ENCODE assay signal across 1 cellular context in the genomic region with DNA sequence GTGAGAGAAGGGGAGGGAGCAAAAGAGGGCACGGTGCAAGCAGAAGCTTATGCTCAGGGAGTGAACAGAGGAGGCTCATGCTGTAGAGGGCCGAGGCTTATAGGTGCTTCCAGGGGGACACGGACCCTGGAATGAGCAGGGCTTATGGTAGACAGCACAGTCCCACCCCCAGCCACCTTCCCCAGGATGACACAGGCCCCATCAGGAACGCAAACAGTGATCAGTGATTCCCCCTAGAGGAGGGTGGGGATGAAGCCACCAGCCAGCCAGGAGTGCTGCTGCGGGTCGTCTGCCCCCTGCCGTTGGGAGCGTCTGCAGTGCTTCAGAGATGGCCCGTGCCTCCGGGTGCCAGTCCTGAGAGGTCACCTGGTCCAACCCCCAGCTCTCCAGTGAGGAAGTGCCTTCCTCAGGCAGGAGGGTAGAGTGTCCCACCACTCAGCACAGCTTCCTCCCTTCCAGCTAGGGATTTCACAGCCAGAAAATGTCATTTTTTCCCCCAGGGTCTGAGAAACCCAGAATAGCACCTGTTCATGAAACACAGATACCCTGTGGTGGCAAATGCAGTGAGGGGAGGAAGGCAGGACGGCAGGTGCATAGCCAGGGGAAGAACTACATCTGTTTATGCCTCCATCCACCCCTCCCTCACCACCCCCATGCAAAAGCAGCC.
TF ChIP-seq lines count a peak whose summit lies in the region.

No MANE protein-coding gene starts in this region.

TF ChIP-seq in HepG2, 621 proteins besides CTCF, POLR2A, EP300 and RAD21 (continues in another document):
- TF ChIP-seq, protein P1, sequence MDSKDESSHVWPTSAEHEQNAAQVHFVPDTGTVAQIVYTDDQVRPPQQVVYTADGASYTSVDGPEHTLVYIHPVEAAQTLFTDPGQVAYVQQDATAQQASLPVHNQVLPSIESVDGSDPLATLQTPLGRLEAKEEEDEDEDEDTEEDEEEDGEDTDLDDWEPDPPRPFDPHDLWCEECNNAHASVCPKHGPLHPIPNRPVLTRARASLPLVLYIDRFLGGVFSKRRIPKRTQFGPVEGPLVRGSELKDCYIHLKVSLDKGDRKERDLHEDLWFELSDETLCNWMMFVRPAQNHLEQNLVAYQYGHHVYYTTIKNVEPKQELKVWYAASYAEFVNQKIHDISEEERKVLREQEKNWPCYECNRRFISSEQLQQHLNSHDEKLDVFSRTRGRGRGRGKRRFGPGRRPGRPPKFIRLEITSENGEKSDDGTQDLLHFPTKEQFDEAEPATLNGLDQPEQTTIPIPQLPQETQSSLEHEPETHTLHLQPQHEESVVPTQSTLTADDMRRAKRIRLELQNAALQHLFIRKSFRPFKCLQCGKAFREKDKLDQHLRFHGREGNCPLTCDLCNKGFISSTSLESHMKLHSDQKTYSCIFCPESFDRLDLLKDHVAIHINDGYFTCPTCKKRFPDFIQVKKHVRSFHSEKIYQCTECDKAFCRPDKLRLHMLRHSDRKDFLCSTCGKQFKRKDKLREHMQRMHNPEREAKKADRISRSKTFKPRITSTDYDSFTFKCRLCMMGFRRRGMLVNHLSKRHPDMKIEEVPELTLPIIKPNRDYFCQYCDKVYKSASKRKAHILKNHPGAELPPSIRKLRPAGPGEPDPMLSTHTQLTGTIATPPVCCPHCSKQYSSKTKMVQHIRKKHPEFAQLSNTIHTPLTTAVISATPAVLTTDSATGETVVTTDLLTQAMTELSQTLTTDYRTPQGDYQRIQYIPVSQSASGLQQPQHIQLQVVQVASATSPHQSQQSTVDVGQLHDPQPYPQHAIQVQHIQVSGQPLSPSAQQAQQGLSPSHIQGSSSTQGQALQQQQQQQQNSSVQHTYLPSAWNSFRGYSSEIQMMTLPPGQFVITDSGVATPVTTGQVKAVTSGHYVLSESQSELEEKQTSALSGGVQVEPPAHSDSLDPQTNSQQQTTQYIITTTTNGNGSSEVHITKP (CRISPR knock-in tag; IDR thresholded peaks at IDR 0.05; ENCODE audit: low read depth), result no peak
- TF ChIP-seq ZNF766 (CRISPR knock-in tag; IDR thresholded peaks at IDR 0.05; ENCODE audit: borderline replicate concordance) (no peak), U2AF1 (optimal IDR thresholded peaks at IDR 0.05; ENCODE audit: low read depth, low read length) (no peak), ZNF333 (CRISPR knock-in tag; IDR thresholded peaks at IDR 0.05; ENCODE audit: borderline replicate concordance) (no peak), KLF9 (CRISPR knock-in tag; IDR thresholded peaks at IDR 0.05; ENCODE audit: low read depth) (no peak), ZNF790 (CRISPR knock-in tag; IDR thresholded peaks at IDR 0.05; ENCODE audit: borderline replicate concordance) (no peak), ZNF605 (CRISPR knock-in tag; IDR thresholded peaks at IDR 0.05) (no peak), NFIC (IDR thresholded peaks at IDR 0.05; ENCODE audit: low read length) (no peak), MBD4 (IDR thresholded peaks at IDR 0.05; ENCODE audit: borderline replicate concordance, low read length) (no peak), HES4 (CRISPR knock-in tag; IDR thresholded peaks at IDR 0.05; ENCODE audit: borderline replicate concordance) (no peak), ZNF263 (CRISPR knock-in tag; IDR thresholded peaks at IDR 0.05) (peak; percentile 87), ZBTB7B (CRISPR knock-in tag; IDR thresholded peaks at IDR 0.05) (no peak), ZNF776 (CRISPR knock-in tag; IDR thresholded peaks at IDR 0.05) (no peak), ZNF234 (CRISPR knock-in tag; conservative IDR thresholded peaks at IDR 0.05) (no peak), ZNF761 (CRISPR knock-in tag; conservative IDR thresholded peaks at IDR 0.05) (no peak), HNF4A (CRISPR knock-in tag; IDR thresholded peaks at IDR 0.05) (peak; percentile 41), ZNF446 (CRISPR knock-in tag; IDR thresholded peaks at IDR 0.05) (no peak), HIVEP1 (CRISPR knock-in tag; IDR thresholded peaks at IDR 0.05) (no peak), REXO4 (CRISPR knock-in tag; IDR thresholded peaks at IDR 0.05; ENCODE audit: borderline replicate concordance) (no peak), GFI1 (CRISPR knock-in tag; IDR thresholded peaks at IDR 0.05; ENCODE audit: borderline replicate concordance) (no peak), ZNF235 (CRISPR knock-in tag; IDR thresholded peaks at IDR 0.05; ENCODE audit: borderline replicate concordance) (no peak), BRCA1 (CRISPR knock-in tag; IDR thresholded peaks at IDR 0.05) (0 out of 2 replicates have a peak, but pooled peaks have one; percentile 57), PCBP2 (optimal IDR thresholded peaks at IDR 0.05; ENCODE audit: low read depth, low read length, poor library complexity, severe bottlenecking) (no peak), CHCHD3 (CRISPR knock-in tag; IDR thresholded peaks at IDR 0.05) (no peak), PAX8 (CRISPR knock-in tag; IDR thresholded peaks at IDR 0.05; ENCODE audit: borderline replicate concordance) (no peak), ZNF496 (CRISPR knock-in tag; IDR thresholded peaks at IDR 0.05; ENCODE audit: insufficient replicate concordance) (no peak)
- TF ChIP-seq, protein P2, sequence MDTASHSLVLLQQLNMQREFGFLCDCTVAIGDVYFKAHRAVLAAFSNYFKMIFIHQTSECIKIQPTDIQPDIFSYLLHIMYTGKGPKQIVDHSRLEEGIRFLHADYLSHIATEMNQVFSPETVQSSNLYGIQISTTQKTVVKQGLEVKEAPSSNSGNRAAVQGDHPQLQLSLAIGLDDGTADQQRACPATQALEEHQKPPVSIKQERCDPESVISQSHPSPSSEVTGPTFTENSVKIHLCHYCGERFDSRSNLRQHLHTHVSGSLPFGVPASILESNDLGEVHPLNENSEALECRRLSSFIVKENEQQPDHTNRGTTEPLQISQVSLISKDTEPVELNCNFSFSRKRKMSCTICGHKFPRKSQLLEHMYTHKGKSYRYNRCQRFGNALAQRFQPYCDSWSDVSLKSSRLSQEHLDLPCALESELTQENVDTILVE (CRISPR knock-in tag; IDR thresholded peaks at IDR 0.05), result no peak
- TF ChIP-seq, protein P3, sequence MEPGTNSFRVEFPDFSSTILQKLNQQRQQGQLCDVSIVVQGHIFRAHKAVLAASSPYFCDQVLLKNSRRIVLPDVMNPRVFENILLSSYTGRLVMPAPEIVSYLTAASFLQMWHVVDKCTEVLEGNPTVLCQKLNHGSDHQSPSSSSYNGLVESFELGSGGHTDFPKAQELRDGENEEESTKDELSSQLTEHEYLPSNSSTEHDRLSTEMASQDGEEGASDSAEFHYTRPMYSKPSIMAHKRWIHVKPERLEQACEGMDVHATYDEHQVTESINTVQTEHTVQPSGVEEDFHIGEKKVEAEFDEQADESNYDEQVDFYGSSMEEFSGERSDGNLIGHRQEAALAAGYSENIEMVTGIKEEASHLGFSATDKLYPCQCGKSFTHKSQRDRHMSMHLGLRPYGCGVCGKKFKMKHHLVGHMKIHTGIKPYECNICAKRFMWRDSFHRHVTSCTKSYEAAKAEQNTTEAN (CRISPR knock-in tag; conservative IDR thresholded peaks at IDR 0.05), result no peak
- TF ChIP-seq, protein P4, sequence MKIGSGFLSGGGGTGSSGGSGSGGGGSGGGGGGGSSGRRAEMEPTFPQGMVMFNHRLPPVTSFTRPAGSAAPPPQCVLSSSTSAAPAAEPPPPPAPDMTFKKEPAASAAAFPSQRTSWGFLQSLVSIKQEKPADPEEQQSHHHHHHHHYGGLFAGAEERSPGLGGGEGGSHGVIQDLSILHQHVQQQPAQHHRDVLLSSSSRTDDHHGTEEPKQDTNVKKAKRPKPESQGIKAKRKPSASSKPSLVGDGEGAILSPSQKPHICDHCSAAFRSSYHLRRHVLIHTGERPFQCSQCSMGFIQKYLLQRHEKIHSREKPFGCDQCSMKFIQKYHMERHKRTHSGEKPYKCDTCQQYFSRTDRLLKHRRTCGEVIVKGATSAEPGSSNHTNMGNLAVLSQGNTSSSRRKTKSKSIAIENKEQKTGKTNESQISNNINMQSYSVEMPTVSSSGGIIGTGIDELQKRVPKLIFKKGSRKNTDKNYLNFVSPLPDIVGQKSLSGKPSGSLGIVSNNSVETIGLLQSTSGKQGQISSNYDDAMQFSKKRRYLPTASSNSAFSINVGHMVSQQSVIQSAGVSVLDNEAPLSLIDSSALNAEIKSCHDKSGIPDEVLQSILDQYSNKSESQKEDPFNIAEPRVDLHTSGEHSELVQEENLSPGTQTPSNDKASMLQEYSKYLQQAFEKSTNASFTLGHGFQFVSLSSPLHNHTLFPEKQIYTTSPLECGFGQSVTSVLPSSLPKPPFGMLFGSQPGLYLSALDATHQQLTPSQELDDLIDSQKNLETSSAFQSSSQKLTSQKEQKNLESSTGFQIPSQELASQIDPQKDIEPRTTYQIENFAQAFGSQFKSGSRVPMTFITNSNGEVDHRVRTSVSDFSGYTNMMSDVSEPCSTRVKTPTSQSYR (CRISPR knock-in tag; IDR thresholded peaks at IDR 0.05; ENCODE audit: borderline replicate concordance), result no peak
- TF ChIP-seq, protein P5, sequence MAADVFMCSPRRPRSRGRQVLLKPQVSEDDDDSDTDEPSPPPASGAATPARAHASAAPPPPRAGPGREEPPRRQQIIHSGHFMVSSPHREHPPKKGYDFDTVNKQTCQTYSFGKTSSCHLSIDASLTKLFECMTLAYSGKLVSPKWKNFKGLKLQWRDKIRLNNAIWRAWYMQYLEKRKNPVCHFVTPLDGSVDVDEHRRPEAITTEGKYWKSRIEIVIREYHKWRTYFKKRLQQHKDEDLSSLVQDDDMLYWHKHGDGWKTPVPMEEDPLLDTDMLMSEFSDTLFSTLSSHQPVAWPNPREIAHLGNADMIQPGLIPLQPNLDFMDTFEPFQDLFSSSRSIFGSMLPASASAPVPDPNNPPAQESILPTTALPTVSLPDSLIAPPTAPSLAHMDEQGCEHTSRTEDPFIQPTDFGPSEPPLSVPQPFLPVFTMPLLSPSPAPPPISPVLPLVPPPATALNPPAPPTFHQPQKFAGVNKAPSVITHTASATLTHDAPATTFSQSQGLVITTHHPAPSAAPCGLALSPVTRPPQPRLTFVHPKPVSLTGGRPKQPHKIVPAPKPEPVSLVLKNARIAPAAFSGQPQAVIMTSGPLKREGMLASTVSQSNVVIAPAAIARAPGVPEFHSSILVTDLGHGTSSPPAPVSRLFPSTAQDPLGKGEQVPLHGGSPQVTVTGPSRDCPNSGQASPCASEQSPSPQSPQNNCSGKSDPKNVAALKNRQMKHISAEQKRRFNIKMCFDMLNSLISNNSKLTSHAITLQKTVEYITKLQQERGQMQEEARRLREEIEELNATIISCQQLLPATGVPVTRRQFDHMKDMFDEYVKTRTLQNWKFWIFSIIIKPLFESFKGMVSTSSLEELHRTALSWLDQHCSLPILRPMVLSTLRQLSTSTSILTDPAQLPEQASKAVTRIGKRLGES (CRISPR knock-in tag; IDR thresholded peaks at IDR 0.05; ENCODE audit: borderline replicate concordance), result no peak
- TF ChIP-seq, protein P6, sequence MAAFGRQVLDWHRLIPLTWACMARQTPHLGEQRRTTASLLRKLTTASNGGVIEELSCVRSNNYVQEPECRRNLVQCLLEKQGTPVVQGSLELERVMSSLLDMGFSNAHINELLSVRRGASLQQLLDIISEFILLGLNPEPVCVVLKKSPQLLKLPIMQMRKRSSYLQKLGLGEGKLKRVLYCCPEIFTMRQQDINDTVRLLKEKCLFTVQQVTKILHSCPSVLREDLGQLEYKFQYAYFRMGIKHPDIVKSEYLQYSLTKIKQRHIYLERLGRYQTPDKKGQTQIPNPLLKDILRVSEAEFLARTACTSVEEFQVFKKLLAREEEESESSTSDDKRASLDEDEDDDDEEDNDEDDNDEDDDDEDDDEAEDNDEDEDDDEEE (CRISPR knock-in tag; IDR thresholded peaks at IDR 0.05), result no peak
- TF ChIP-seq, protein P7, sequence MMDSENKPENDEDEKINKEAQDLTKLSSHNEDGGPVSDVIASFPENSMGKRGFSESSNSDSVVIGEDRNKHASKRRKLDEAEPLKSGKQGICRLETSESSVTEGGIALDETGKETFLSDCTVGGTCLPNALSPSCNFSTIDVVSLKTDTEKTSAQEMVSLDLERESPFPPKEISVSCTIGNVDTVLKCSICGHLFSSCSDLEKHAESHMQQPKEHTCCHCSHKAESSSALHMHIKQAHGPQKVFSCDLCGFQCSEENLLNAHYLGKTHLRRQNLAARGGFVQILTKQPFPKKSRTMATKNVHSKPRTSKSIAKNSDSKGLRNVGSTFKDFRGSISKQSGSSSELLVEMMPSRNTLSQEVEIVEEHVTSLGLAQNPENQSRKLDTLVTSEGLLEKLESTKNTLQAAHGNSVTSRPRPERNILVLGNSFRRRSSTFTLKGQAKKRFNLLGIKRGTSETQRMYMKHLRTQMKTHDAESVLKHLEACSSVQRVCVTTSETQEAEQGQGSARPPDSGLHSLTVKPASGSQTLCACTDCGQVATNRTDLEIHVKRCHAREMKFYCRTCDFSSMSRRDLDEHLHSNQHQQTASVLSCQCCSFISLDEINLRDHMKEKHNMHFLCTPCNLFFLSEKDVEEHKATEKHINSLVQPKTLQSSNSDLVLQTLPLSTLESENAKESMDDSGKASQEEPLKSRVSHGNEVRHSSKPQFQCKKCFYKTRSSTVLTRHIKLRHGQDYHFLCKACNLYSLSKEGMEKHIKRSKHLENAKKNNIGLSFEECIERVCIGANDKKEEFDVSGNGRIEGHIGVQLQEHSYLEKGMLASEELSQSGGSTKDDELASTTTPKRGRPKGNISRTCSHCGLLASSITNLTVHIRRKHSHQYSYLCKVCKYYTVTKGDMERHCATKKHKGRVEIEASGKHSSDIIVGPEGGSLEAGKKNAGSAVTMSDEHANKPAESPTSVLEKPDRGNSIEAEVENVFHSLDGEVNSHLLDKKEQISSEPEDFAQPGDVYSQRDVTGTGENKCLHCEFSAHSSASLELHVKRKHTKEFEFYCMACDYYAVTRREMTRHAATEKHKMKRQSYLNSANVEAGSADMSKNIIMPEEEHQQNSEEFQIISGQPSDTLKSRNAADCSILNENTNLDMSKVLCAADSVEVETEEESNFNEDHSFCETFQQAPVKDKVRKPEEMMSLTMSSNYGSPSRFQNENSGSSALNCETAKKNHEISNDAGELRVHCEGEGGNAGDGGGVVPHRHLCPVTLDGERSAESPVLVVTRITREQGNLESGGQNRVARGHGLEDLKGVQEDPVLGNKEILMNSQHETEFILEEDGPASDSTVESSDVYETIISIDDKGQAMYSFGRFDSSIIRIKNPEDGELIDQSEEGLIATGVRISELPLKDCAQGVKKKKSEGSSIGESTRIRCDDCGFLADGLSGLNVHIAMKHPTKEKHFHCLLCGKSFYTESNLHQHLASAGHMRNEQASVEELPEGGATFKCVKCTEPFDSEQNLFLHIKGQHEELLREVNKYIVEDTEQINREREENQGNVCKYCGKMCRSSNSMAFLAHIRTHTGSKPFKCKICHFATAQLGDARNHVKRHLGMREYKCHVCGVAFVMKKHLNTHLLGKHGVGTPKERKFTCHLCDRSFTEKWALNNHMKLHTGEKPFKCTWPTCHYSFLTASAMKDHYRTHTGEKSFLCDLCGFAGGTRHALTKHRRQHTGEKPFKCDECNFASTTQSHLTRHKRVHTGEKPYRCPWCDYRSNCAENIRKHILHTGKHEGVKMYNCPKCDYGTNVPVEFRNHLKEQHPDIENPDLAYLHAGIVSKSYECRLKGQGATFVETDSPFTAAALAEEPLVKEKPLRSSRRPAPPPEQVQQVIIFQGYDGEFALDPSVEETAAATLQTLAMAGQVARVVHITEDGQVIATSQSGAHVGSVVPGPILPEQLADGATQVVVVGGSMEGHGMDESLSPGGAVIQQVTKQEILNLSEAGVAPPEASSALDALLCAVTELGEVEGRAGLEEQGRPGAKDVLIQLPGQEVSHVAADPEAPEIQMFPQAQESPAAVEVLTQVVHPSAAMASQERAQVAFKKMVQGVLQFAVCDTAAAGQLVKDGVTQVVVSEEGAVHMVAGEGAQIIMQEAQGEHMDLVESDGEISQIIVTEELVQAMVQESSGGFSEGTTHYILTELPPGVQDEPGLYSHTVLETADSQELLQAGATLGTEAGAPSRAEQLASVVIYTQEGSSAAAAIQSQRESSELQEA (CRISPR knock-in tag; IDR thresholded peaks at IDR 0.05; ENCODE audit: not compliant biosample characterization), result no peak
- TF ChIP-seq, protein P8, sequence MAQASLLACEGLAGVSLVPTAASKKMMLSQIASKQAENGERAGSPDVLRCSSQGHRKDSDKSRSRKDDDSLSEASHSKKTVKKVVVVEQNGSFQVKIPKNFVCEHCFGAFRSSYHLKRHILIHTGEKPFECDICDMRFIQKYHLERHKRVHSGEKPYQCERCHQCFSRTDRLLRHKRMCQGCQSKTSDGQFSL (CRISPR knock-in tag; IDR thresholded peaks at IDR 0.05), result peak; percentile 58; the same call in 1 of the 2 replicates
